In genomic region chr11:44421090-44421675, GRCh38 we compare ENCODE assay signal across 15 cellular contexts.
"Had no signal": no experiment of that assay in that cellular context is flagged by ENCODE, and none has a peak within 500 bp of the region (broad histone marks: within the 10 kb centered on the region; RNA-seq: fewer than 3 reads in every experiment).

No MANE protein-coding gene starts in this region.

- H3K36me3 Mint-ChIP-seq: activated CD8-positive, alpha-beta memory T cell treated with anti-CD3 and anti-CD28 coated beads, Interleukin-2, amount 10 ng/mL, durations not matched to agents 7 days and 5 days; activated naive CD8-positive, alpha-beta T cell treated with anti-CD3 and anti-CD28 coated beads for 36 hours; memory B cell had no signal

- H3K36me3 ChIP-seq: esophagus squamous epithelium, left lung, right atrium auricular region, tibial nerve, vagina had no signal

- H3K9me3 Mint-ChIP-seq: activated naive CD8-positive, alpha-beta T cell treated with anti-CD3 and anti-CD28 coated beads for 36 hours; activated T-cell treated with anti-CD3 and anti-CD28 coated beads, Interleukin-2, amount 50 U/mL, for 4 hours; memory B cell had no signal

- H3K4me3 ChIP-seq: esophagus squamous epithelium, left lung, right atrium auricular region, tibial nerve, vagina had no signal

- H3K27ac Mint-ChIP-seq: activated CD8-positive, alpha-beta memory T cell treated with anti-CD3 and anti-CD28 coated beads, Interleukin-2, amount 10 ng/mL, durations not matched to agents 7 days and 5 days; activated naive CD8-positive, alpha-beta T cell treated with anti-CD3 and anti-CD28 coated beads for 36 hours; memory B cell had no signal

- H3K4me3 Mint-ChIP-seq: activated CD8-positive, alpha-beta memory T cell treated with anti-CD3 and anti-CD28 coated beads, Interleukin-2, amount 10 ng/mL, durations not matched to agents 7 days and 5 days; activated naive CD8-positive, alpha-beta T cell treated with anti-CD3 and anti-CD28 coated beads for 36 hours; activated T-cell treated with anti-CD3 and anti-CD28 coated beads, Interleukin-2, amount 50 U/mL, for 4 hours; memory B cell had no signal

- H3K4me1 ChIP-seq: esophagus squamous epithelium, left lung, right atrium auricular region, tibial nerve, vagina had no signal

- H3K9me3 ChIP-seq: esophagus squamous epithelium, left lung, right atrium auricular region, tibial nerve, vagina had no signal

- H3K4me1 Mint-ChIP-seq: activated CD8-positive, alpha-beta memory T cell treated with anti-CD3 and anti-CD28 coated beads, Interleukin-2, amount 10 ng/mL, durations not matched to agents 7 days and 5 days; activated naive CD8-positive, alpha-beta T cell treated with anti-CD3 and anti-CD28 coated beads for 36 hours had no signal

- H3K27ac ChIP-seq: esophagus squamous epithelium, left lung, right atrium auricular region, tibial nerve, vagina had no signal

- DNase-seq: activated CD4-positive, alpha-beta T cell treated with anti-CD3 and anti-CD28 coated beads, Interleukin-2, amount 50 U/mL, for 48 hours; activated CD4-positive, CD25-positive, alpha-beta regulatory T cell treated with anti-CD3 and anti-CD28 coated beads, Interleukin-2, amount 50 U/mL, for 72 hours; activated CD8-positive, alpha-beta memory T cell treated with anti-CD3 and anti-CD28 coated beads, Interleukin-2, amount 10 ng/mL, durations not matched to agents 7 days and 5 days; activated gamma-delta T cell treated with Interleukin-2 at 50 U/mL for 16 hours; activated naive CD8-positive, alpha-beta T cell treated with anti-CD3 and anti-CD28 coated beads for 36 hours; activated T-cell treated with anti-CD3 and anti-CD28 coated beads, Interleukin-2, amount 50 U/mL, for 4 hours; esophagus squamous epithelium; foreskin fibroblast; left lung; posterior cingulate gyrus; small intestine had no signal

- FAIRE-seq: small intestine had no signal
